8 cellular contexts compared by ENCODE assay signal in the genomic region with DNA sequence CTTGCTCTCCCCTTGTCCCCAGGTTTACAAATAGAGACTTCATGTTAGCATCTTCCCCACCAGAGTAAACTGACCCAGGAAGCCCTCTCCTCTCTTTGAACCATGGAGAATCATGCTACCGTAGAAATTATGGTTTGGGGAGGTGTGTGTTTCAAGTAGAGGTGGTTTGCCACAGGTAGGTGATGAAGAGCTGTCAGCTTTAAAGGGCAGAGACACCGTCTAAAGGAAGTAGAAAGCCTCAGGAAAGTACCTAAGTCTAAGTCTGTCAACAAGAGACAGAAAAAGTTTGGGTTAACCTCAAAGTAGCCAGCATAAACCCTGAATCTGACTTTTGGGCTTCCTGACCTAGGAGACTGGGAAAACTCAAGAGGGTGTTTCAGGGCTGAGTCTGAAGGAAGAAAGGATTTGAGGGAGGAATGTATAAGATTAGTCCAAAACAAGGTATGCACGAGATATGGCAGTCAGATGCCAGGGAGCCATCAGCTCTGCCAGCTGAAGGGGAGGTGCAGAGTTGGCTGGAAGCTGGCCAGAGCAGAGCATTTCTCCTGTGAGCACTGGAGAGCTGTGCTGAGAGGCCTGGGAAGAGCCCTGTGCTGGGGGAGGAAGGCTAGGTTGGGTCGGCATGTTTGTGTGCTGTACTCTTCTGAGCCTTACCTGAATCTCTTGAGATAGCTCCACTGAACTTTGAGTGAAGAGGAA. TPM values are rescaled to one million over a fixed set of nuclear protein-coding genes. Genes with fewer than 3 reads are reported as not detected.
A peak's percentile ranks its signal among the peaks of the same experiment; 100 is the strongest.
DNase-seq lines count a peak whose midpoint lies in the region; ATAC-seq and TF ChIP-seq lines count a peak whose summit lies in the region.

No MANE protein-coding gene starts in this region.

- intact Hi-C loops in dorsolateral prefrontal cortex (cut with DNase I) (loop anchor here (5.0 to 10.0 kb wide), 3 partner anchors 64 to 431 kb away; partner anchors contain the start of gene ENSA (in 1 of the 2)), sciatic nerve (cut with DNase I) (loop anchor here (5.0 kb wide), 1 partner anchor 59 kb away; no protein-coding TSS in a partner anchor)

- no peaks in the 10 kb centered on the region for H3K36me3 ChIP-seq in DND-41 (ENCODE audit: insufficient read depth, low read length)

- peaks cover 54 to 81% (median 77%) of the 10 kb centered on the region in 3 donors for H3K4me1 Mint-ChIP-seq in naive B cell

- H3K27me3 ChIP-seq in DND-41 (ENCODE audit: insufficient read depth, low read length, poor library complexity) (no peaks in the 10 kb centered on the region), dorsolateral prefrontal cortex (no peaks in the 10 kb centered on the region)

- DNase-seq in DND-41: no peak
- DNase-seq in dorsolateral prefrontal cortex: peak in 1 of 10 donors; percentile 57
- peak; percentile 76 for DNase-seq in naive B cell
- DNase-seq in sciatic nerve (ENCODE audit: low spot score): no peak
- DNase-seq in MV-4-11 (lab: John Stamatoyannopoulos, UW): no peak

- no peaks in the 10 kb centered on the region for H3K9me3 ChIP-seq in DND-41 (ENCODE audit: insufficient read depth, low read length, severe bottlenecking)

- H3K4me3 ChIP-seq in DND-41 (ENCODE audit: low read depth in 1 of 2, low read length in 2 of 2): no peak overlapping the region
- H3K4me3 ChIP-seq in dorsolateral prefrontal cortex: peak overlapping the region in 1 of 59 donors; percentile 64

- H3K27ac ChIP-seq in DND-41 (ENCODE audit: low read length): peak overlapping the region; percentile 88
- H3K27ac ChIP-seq in dorsolateral prefrontal cortex: peak overlapping the region in 57 of 59 donors; percentile 77 to 100 (median 98)

- TF ChIP-seq CTCF in DND-41 (IDR thresholded peaks at IDR 0.05; ENCODE audit: borderline replicate concordance, extremely low read depth, low read length, poor library complexity, severe bottlenecking) (no peak), dorsolateral prefrontal cortex (IDR thresholded peaks at IDR 0.05 in 54 of 56, conservative IDR thresholded peaks at IDR 0.05 in 2 of 56; ENCODE audit: low read depth in 1 of 56, partially characterized antibody in 56 of 56) (no peak)

- peaks cover 58% of the 10 kb centered on the region for H3K4me1 ChIP-seq in DND-41 (ENCODE audit: insufficient read depth, low read length)

- no peaks in the 10 kb centered on the region for H3K36me3 Mint-ChIP-seq in naive B cell

- H3K27ac Mint-ChIP-seq in naive B cell: peak overlapping the region; percentile 99 to 100 (median 100)

- H3K4me3 Mint-ChIP-seq in naive B cell: peak overlapping the region; percentile 87 to 100 (median 95)

- no peak overlapping the region for H2AFZ ChIP-seq in DND-41 (ENCODE audit: low read depth, low read length)

- H3K9me3 Mint-ChIP-seq in naive B cell: no peaks in the 10 kb centered on the region

- 0 out of 2 replicates have a peak overlapping the region, but pooled peaks have one; percentile 85 for H3K4me2 ChIP-seq in DND-41 (ENCODE audit: insufficient read depth, low read length)

- ATAC-seq in DND-41 (ENCODE audit: insufficient read depth, low read depth) (no peak), HG02642 (IDR thresholded peaks at IDR 0.05; ENCODE audit: poor library complexity, unreplicated experiment) (peak; percentile 17), SK-N-SH treated with all-trans-retinoic acid at 6 μM for 48 hours (peak; percentile 1), naive B cell (ENCODE audit: low read depth in 2 of 2) (peak; percentile 51 to 54), HG02981 (IDR thresholded peaks at IDR 0.05; ENCODE audit: unreplicated experiment) (no peak), sciatic nerve (no peak)

- H3K9ac ChIP-seq in DND-41 (ENCODE audit: low read depth, low read length): peak overlapping the region; percentile 80; the same call in 1 of the 2 replicates

- H3K27me3 Mint-ChIP-seq in naive B cell: no peaks in the 10 kb centered on the region

- peaks cover 30% of the 10 kb centered on the region for H3K79me2 ChIP-seq in DND-41 (ENCODE audit: insufficient read depth, low read length)

- peaks cover 4% of the 10 kb centered on the region; the same call in 1 of the 2 replicates for H4K20me1 ChIP-seq in DND-41 (ENCODE audit: insufficient read depth, low read length)

TF ChIP-seq in SK-N-SH treated with all-trans-retinoic acid at 6 μM for 48 hours, 23 proteins besides CTCF, POLR2A, EP300 and RAD21:
- no peak for TF ChIP-seq OSR1 (CRISPR knock-in tag; IDR thresholded peaks at IDR 0.05)
- TF ChIP-seq ISL1 (CRISPR knock-in tag; IDR thresholded peaks at IDR 0.05): no peak
TF ChIP-seq in SK-N-SH treated with all-trans-retinoic acid at 6 μM for 48 hours: peak in this region for 0.

RNA-seq across cellular contexts. Expression of gene ADAMTSL4, which starts 14.3 kb away (rescaled TPM):
- total RNA-seq in dorsolateral prefrontal cortex (1 to 10 TPM in 102 of 120 experiments, under 1 TPM in 18; 0.25 to 8.0 (median 1.9) TPM), sciatic nerve (70.2 TPM)
- not detected for polyA plus RNA-seq in naive B cell (ENCODE audit: low read depth in 6 of 6)

RNA-seq across cellular contexts. Expression of gene MCL1, which starts 15.9 kb away (rescaled TPM):
- 100 to 1,000 TPM in 19 of 120 experiments, 10 to 100 TPM in 101; 43.4 to 130 (median 70.6) TPM for total RNA-seq in dorsolateral prefrontal cortex
- polyA plus RNA-seq in naive B cell (ENCODE audit: low read depth in 6 of 6): 100 to 1,000 TPM in 2 of 6 donors, 10 to 100 TPM in 4; 44.8 to 110 (median 95.1) TPM
- total RNA-seq in sciatic nerve: 214 TPM

RNA-seq across cellular contexts. Expression of gene FALEC, which starts 47.9 kb away (rescaled TPM):
- 1 to 10 TPM in 111 of 120 experiments, under 1 TPM in 1, not detected in 8; 0.99 to 5.8 (median 2.4) TPM for total RNA-seq in dorsolateral prefrontal cortex
- 1 to 10 TPM in 3 of 6 donors, under 1 TPM in 1, not detected in 2; 0.68 to 2.6 (median 1.3) TPM for polyA plus RNA-seq in naive B cell (ENCODE audit: low read depth in 6 of 6)
- not detected for total RNA-seq in sciatic nerve

RNA-seq across cellular contexts. Expression of gene ECM1, which starts 55.6 kb away (rescaled TPM):
- total RNA-seq in dorsolateral prefrontal cortex (10 to 100 TPM in 117 of 120 experiments, 1 to 10 TPM in 3; 6.8 to 31.3 (median 17.2) TPM), sciatic nerve (19.7 TPM)
- polyA plus RNA-seq in naive B cell (ENCODE audit: low read depth in 6 of 6): not detected

Comparison
In these comparisons a context has a peak if more than half of its experiments do, and no peak if none do; other contexts are left out.
1. ATAC-seq: peak in HG02642 (single experiment), SK-N-SH treated with all-trans-retinoic acid at 6 μM for 48 hours (single experiment) and naive B cell (2 of 2); none in DND-41 (single experiment), HG02981 (single experiment) and sciatic nerve (single experiment).